In genomic region chr19:1440418-1440801, GRCh38 we compare ENCODE assay signal across 12 cellular contexts. TPM values are rescaled to one million over a fixed set of nuclear protein-coding genes. Genes with fewer than 3 reads are reported as not detected.
A peak's percentile ranks its signal among the peaks of the same experiment; 100 is the strongest.
DNase-seq lines count a peak whose midpoint lies in the region; ATAC-seq, FAIRE-seq and TF ChIP-seq lines count a peak whose summit lies in the region.
"Had no signal": no experiment of that assay in that cellular context is flagged by ENCODE, and none has a peak within 500 bp of the region (broad histone marks: within the 10 kb centered on the region; RNA-seq: fewer than 3 reads in every experiment).

No MANE protein-coding gene starts in this region.

- no peak for FAIRE-seq in kidney (lab: Jason Lieb, UNC)

- H3K4me2 ChIP-seq in BLaER1 (peak overlapping the region; percentile 95), GM23248 (ENCODE audit: unreplicated experiment) (no peak overlapping the region)

- in situ Hi-C loops in GM23248 (cut with MboI), result no loop called here

- H3K27me3 Mint-ChIP-seq in activated CD4-positive, alpha-beta memory T cell treated with anti-CD3 and anti-CD28 coated beads for 36 hours, result no peaks in the 10 kb centered on the region
- no peaks in the 10 kb centered on the region for H3K27me3 Mint-ChIP-seq in memory B cell

- H3K79me2 ChIP-seq in GM23248 (ENCODE audit: insufficient read depth), result peaks cover 45% of the 10 kb centered on the region

- H3K27me3 ChIP-seq in BLaER1 (peaks cover 8% of the 10 kb centered on the region), GM23248 (replicated peaks; ENCODE audit: insufficient read depth) (no peaks in the 10 kb centered on the region), left lung (peaks cover 2 to 9% of the 10 kb centered on the region in 2 donors)

- intact Hi-C loops in activated CD4-positive, alpha-beta memory T cell treated with anti-CD3 and anti-CD28 coated beads for 36 hours (cut with micrococcal nuclease), result no loop called here
- intact Hi-C loops in kidney (cut with DNase I) (no loop called here), left lung (cut with DNase I) (no loop called here)

- peaks cover 50% of the 10 kb centered on the region for H3F3A ChIP-seq in GM23248 (ENCODE audit: insufficient read depth)

- peak overlapping the region; percentile 99; the same call in 1 of the 2 replicates for H3K4me3 ChIP-seq in BLaER1
- H3K4me3 ChIP-seq in GM23248, result no peak overlapping the region
- H3K4me3 ChIP-seq in kidney (ENCODE audit: low read length in 2 of 2), result no peak overlapping the region
- H3K4me3 ChIP-seq in left lung, result peak overlapping the region in 1 of 2 donors; percentile 84
- H3K4me3 ChIP-seq: body of pancreas had no signal

- H3K4me3 Mint-ChIP-seq in activated CD4-positive, alpha-beta memory T cell treated with anti-CD3 and anti-CD28 coated beads for 36 hours, result peak overlapping the region; percentile 99
- peak overlapping the region; percentile 100 for H3K4me3 Mint-ChIP-seq in memory B cell

- ATAC-seq in memory B cell (ENCODE audit: low read depth), result no peak
- no peak for ATAC-seq in left lung
- ATAC-seq: body of pancreas had no signal

- POLR2A ChIA-PET in activated CD4-positive, alpha-beta memory T cell treated with anti-CD3 and anti-CD28 coated beads for 36 hours (lab: Charles Lee), result interaction anchor here (1.4 kb wide), 1 partner anchor 30 kb away, joined by 4 read pairs; no protein-coding TSS in a partner anchor

- peak overlapping the region; percentile 56 for H3K27ac Mint-ChIP-seq in activated CD4-positive, alpha-beta memory T cell treated with anti-CD3 and anti-CD28 coated beads for 36 hours
- peak overlapping the region; percentile 82 for H3K27ac Mint-ChIP-seq in memory B cell

- H3K27ac ChIP-seq in BLaER1 (no peak overlapping the region), GM23248 (no peak overlapping the region), kidney (ENCODE audit: low read depth in 2 of 2, low read length in 2 of 2) (no peak overlapping the region), left lung (no peak overlapping the region)
- H3K27ac ChIP-seq: body of pancreas, esophagus muscularis mucosa had no signal

- 83 to 89% methylated on average over 15 of the region's 15 CpGs for WGBS in GM23248 (ENCODE audit: low coverage in 1 of 2, low lambda C conversion rate in 2 of 2, missing lambda C conversion rate in 2 of 2), 2 experiments

- H3K36me3 ChIP-seq in BLaER1 (peaks cover 48% of the 10 kb centered on the region), GM23248 (ENCODE audit: low read depth) (peaks cover 32% of the 10 kb centered on the region), kidney (ENCODE audit: control insufficient read depth in 1 of 2, insufficient read depth in 2 of 2, low read length in 2 of 2) (peaks cover 13 to 19% of the 10 kb centered on the region in 2 donors), left lung (peaks cover 0 to 43% of the 10 kb centered on the region in 2 donors)

- TF ChIP-seq CTCF in kidney (IDR thresholded peaks at IDR 0.05; ENCODE audit: borderline replicate concordance, extremely low read depth, insufficient read depth) (no peak), left lung (IDR thresholded peaks at IDR 0.05) (no peak)

- H3K4me1 ChIP-seq in BLaER1 (peaks cover 68% of the 10 kb centered on the region), GM23248 (ENCODE audit: insufficient read depth) (0 out of 2 replicates have a peak, but pooled peaks cover 5% of the 10 kb centered on the region), kidney (ENCODE audit: control insufficient read depth in 1 of 2, insufficient read depth in 1 of 2, low read depth in 1 of 2, low read length in 2 of 2) (peaks cover 3 to 16% of the 10 kb centered on the region in 2 donors), left lung (peaks cover 13 to 39% of the 10 kb centered on the region in 2 donors)

- H4K20me1 ChIP-seq in BLaER1 (peaks cover 93% of the 10 kb centered on the region), GM23248 (ENCODE audit: insufficient read depth) (peaks cover 10% of the 10 kb centered on the region; the same call in 1 of the 2 replicates)

- no peak overlapping the region for H2AFZ ChIP-seq in GM23248

- H3K36me3 Mint-ChIP-seq in activated CD4-positive, alpha-beta memory T cell treated with anti-CD3 and anti-CD28 coated beads for 36 hours, result peaks cover 44% of the 10 kb centered on the region
- H3K36me3 Mint-ChIP-seq in memory B cell, result peaks cover 15% of the 10 kb centered on the region

- no peaks in the 10 kb centered on the region for H3K9me3 ChIP-seq in BLaER1
- H3K9me3 ChIP-seq in GM23248 (ENCODE audit: low read depth), result no peaks in the 10 kb centered on the region
- no peaks in the 10 kb centered on the region for H3K9me3 ChIP-seq in kidney (ENCODE audit: control insufficient read depth in 1 of 2, low read length in 2 of 2)
- H3K9me3 ChIP-seq in left lung, result no peaks in the 10 kb centered on the region
- H3K9me3 ChIP-seq: body of pancreas, esophagus muscularis mucosa had no signal

- H3K9me3 Mint-ChIP-seq in activated CD4-positive, alpha-beta memory T cell treated with anti-CD3 and anti-CD28 coated beads for 36 hours, result no peaks in the 10 kb centered on the region
- H3K9me3 Mint-ChIP-seq in memory B cell, result no peaks in the 10 kb centered on the region

- CTCF ChIA-PET in activated CD4-positive, alpha-beta memory T cell treated with anti-CD3 and anti-CD28 coated beads for 36 hours (lab: Charles Lee), result no interaction called here

- peaks cover 43% of the 10 kb centered on the region for H3K4me1 Mint-ChIP-seq in activated CD4-positive, alpha-beta memory T cell treated with anti-CD3 and anti-CD28 coated beads for 36 hours (ENCODE audit: low read depth)
- H3K4me1 Mint-ChIP-seq in memory B cell, result peaks cover 11% of the 10 kb centered on the region

- DNase-seq in GM23248 (no peak), memory B cell (ENCODE audit: low spot score in 2 of 2) (no peak), OCI-M2 (lab: John Stamatoyannopoulos, UW; ENCODE audit: unreplicated experiment) (no peak), kidney (no peak), left lung (no peak), iPS-NIHi7 (ENCODE audit: extremely low spot score) (no peak)
- no peak for DNase-seq in activated CD4-positive, alpha-beta memory T cell treated with anti-CD3 and anti-CD28 coated beads for 36 hours
- DNase-seq: activated CD4-positive, alpha-beta T cell treated with anti-CD3 and anti-CD28 coated beads for 1 hour; body of pancreas; DMS153 had no signal

- H3K9me2 ChIP-seq in GM23248 (ENCODE audit: insufficient read depth), result no peaks in the 10 kb centered on the region

- peak overlapping the region; percentile 100 for H3K9ac ChIP-seq in BLaER1
- peak overlapping the region; percentile 99; the same call in 1 of the 2 replicates for H3K9ac ChIP-seq in GM23248
- H3K9ac ChIP-seq in kidney (ENCODE audit: low read length in 2 of 2), result no peak overlapping the region

RNA-seq across cellular contexts. Expression of gene RPS15, which starts 2.2 kb away (rescaled TPM):
- total RNA-seq in GM23248 (2014; rRNA removed; shearing (Covaris generic)), result 1,256 and 1,289 TPM in 2 replicates
- polyA plus RNA-seq in GM23248 (2016; fragmentation: Nextera tagmentation; extraction: Ambion mirVana), result 921 and 947 TPM in 2 replicates
- total RNA-seq in activated CD4-positive, alpha-beta memory T cell treated with anti-CD3 and anti-CD28 coated beads for 36 hours, result 1,000 to 10,000 TPM; 1,642 to 1,717 TPM
- total RNA-seq in kidney, result 893 TPM
- polyA plus RNA-seq in kidney (ENCODE audit: insufficient read depth, low read depth, low replicate concordance), result 1,823 TPM
- 100 to 1,000 TPM; 942 to 951 TPM for total RNA-seq in left lung

RNA-seq across cellular contexts. Expression of gene APC2, which starts 9.5 kb away (rescaled TPM):
- 0.11 TPM in 1 of 2 replicates, not detected in the other for total RNA-seq in GM23248 (2014; rRNA removed; shearing (Covaris generic))
- polyA plus RNA-seq in GM23248 (2016; fragmentation: Nextera tagmentation; extraction: Ambion mirVana), result 0.10 and 0.11 TPM in 2 replicates
- total RNA-seq in activated CD4-positive, alpha-beta memory T cell treated with anti-CD3 and anti-CD28 coated beads for 36 hours, result under 1 TPM; 0.07 to 0.15 TPM
- 0.25 TPM for total RNA-seq in kidney
- not detected for polyA plus RNA-seq in kidney (ENCODE audit: insufficient read depth, low read depth, low replicate concordance)
- total RNA-seq in left lung, result under 1 TPM; 0.06 to 0.10 TPM

RNA-seq across cellular contexts. Expression of gene DAZAP1, which starts 33.0 kb away (rescaled TPM):
- total RNA-seq in GM23248 (2014; rRNA removed; shearing (Covaris generic)), result 56.6 and 59.4 TPM in 2 replicates
- polyA plus RNA-seq in GM23248 (2016; fragmentation: Nextera tagmentation; extraction: Ambion mirVana) (11.0 and 12.8 TPM in 2 replicates), kidney (ENCODE audit: insufficient read depth, low read depth, low replicate concordance) (47.7 TPM)
- total RNA-seq in activated CD4-positive, alpha-beta memory T cell treated with anti-CD3 and anti-CD28 coated beads for 36 hours, result 100 to 1,000 TPM; 226 to 242 TPM
- total RNA-seq in kidney (98.5 TPM), left lung (100 to 1,000 TPM in 1 of 2 donors, 10 to 100 TPM in 1; 87.6 to 132 TPM)

RNA-seq across cellular contexts. Expression of gene C19orf25, which starts 38.6 kb away (rescaled TPM):
- total RNA-seq in GM23248 (2014; rRNA removed; shearing (Covaris generic)), result 35.9 and 40.2 TPM in 2 replicates
- polyA plus RNA-seq in GM23248 (2016; fragmentation: Nextera tagmentation; extraction: Ambion mirVana) (33.2 and 34.7 TPM in 2 replicates), kidney (ENCODE audit: insufficient read depth, low read depth, low replicate concordance) (50.9 TPM)
- 10 to 100 TPM; 24.4 to 26.9 TPM for total RNA-seq in activated CD4-positive, alpha-beta memory T cell treated with anti-CD3 and anti-CD28 coated beads for 36 hours
- total RNA-seq in kidney (32.5 TPM), left lung (10 to 100 TPM; 31.1 to 32.2 TPM)

RNA-seq across cellular contexts. Expression of gene GAMT, which starts 39.1 kb away (rescaled TPM):
- 39.8 and 43.7 TPM in 2 replicates for total RNA-seq in GM23248 (2014; rRNA removed; shearing (Covaris generic))
- polyA plus RNA-seq in GM23248 (2016; fragmentation: Nextera tagmentation; extraction: Ambion mirVana), result 40.1 and 43.1 TPM in 2 replicates
- 10 to 100 TPM; 21.0 to 21.1 TPM for total RNA-seq in activated CD4-positive, alpha-beta memory T cell treated with anti-CD3 and anti-CD28 coated beads for 36 hours
- 16.3 TPM for total RNA-seq in kidney
- polyA plus RNA-seq in kidney (ENCODE audit: insufficient read depth, low read depth, low replicate concordance), result 209 TPM
- total RNA-seq in left lung, result 10 to 100 TPM in 1 of 2 donors, 1 to 10 TPM in 1; 5.9 to 19.2 TPM

Comparison
In these comparisons a context has a peak if more than half of its experiments do, and no peak if none do; other contexts are left out.
1. H3K9ac ChIP-seq: peak in BLaER1 (single experiment) and GM23248 (single experiment); none in kidney (0 of 2).